ENCODE assay signal across 17 cellular contexts in genomic region chr1:172069535-172069934, GRCh38.
DNase-seq lines count a peak whose midpoint lies in the region; ATAC-seq and TF ChIP-seq lines count a peak whose summit lies in the region.
"Had no signal": no experiment of that assay in that cellular context is flagged by ENCODE, and none has a peak within 500 bp of the region (broad histone marks: within the 10 kb centered on the region; RNA-seq: fewer than 3 reads in every experiment).

No MANE protein-coding gene starts in this region.

- no peaks in the 10 kb centered on the region for H3K27me3 ChIP-seq in layer of hippocampus (ENCODE audit: control insufficient read depth, insufficient read depth, low read length)
- H3K27me3 ChIP-seq: left lung had no signal

- no peak for TF ChIP-seq CTCF in cardiac fibroblast (IDR thresholded peaks at IDR 0.05; ENCODE audit: low read depth, low read length)

- peak; percentile 19 for DNase-seq in HCEC 1CT
- peak; percentile 38 to 46 for DNase-seq in cardiac fibroblast (ENCODE audit: low read depth in 2 of 2)
- peak; percentile 20 for DNase-seq in stromal cell of bone marrow (ENCODE audit: low read depth)
- DNase-seq in NCI-H187 (lab: John Stamatoyannopoulos, UW), result no peak
- DNase-seq: activated CD8-positive, alpha-beta T cell treated with anti-CD3 and anti-CD28 coated beads, Interleukin-2, amount 10 ng/mL, durations not matched to agents 7 days and 5 days; Caco-2; endodermal cell; left lung; naive thymus-derived CD4-positive, alpha-beta T cell; NCI-H1694 treated with DMSO at 0.1 percent for 48 hours; NCI-H446; stimulated activated naive B cell treated with anti-CD40 and anti-IgM and Interleukin-4, amounts not matched to agents 10 μg/mL and 1 μg/mL and 100 μg/mL, for 72 hours had no signal

- peak overlapping the region; percentile 49 for H3K27ac ChIP-seq in layer of hippocampus (ENCODE audit: low read depth, low read length)

- no peak for ATAC-seq in HG03432 (IDR thresholded peaks at IDR 0.05; ENCODE audit: unreplicated experiment)
- no peak for ATAC-seq in GM21390 (IDR thresholded peaks at IDR 0.05; ENCODE audit: unreplicated experiment)
- ATAC-seq: activated CD8-positive, alpha-beta T cell treated with anti-CD3 and anti-CD28 coated beads, Interleukin-2, amount 10 ng/mL, durations not matched to agents 7 days and 5 days; left lung; naive thymus-derived CD4-positive, alpha-beta T cell; Right ventricle myocardium inferior; stimulated activated naive B cell treated with anti-CD40 and anti-IgM and Interleukin-4, amounts not matched to agents 10 μg/mL and 1 μg/mL and 100 μg/mL, for 72 hours; WTC11 had no signal

- H3K4me3 ChIP-seq in cardiac fibroblast (replicated peaks in 1 of 2; ENCODE audit: low read depth in 2 of 2, low read length in 2 of 2), result no peak overlapping the region
- H3K4me3 ChIP-seq: left lung had no signal

Comparison
In these comparisons a context has a peak if more than half of its experiments do, and no peak if none do; other contexts are left out.
1. DNase-seq: peak in HCEC 1CT (single experiment), cardiac fibroblast (2 of 2) and stromal cell of bone marrow (single experiment); none in NCI-H187 (0 of 2).